Comparison of ENCODE assay signal across 11 cellular contexts in genomic region chr1:183873642-183874041, GRCh38.
DNase-seq lines count a peak whose midpoint lies in the region; ATAC-seq and TF ChIP-seq lines count a peak whose summit lies in the region.
"Had no signal": no experiment of that assay in that cellular context is flagged by ENCODE, and none has a peak within 500 bp of the region (broad histone marks: within the 10 kb centered on the region; RNA-seq: fewer than 3 reads in every experiment).

No MANE protein-coding gene starts in this region.

- peaks cover 15% of the 10 kb centered on the region for H3K4me1 Mint-ChIP-seq in activated CD4-positive, alpha-beta T cell treated with anti-CD3 and anti-CD28 coated beads, Interleukin-2, amount 10 ng/mL, durations not matched to agents 7 days and 5 days
- peaks cover 11% of the 10 kb centered on the region for H3K4me1 Mint-ChIP-seq in activated CD4-positive, alpha-beta T cell treated with anti-CD3 and anti-CD28 coated beads, Interleukin-2, amount 10 ng/mL, durations not matched to agents 24 days and 14 days

- POLR2A ChIA-PET in activated CD4-positive, alpha-beta T cell treated with anti-CD3 and anti-CD28 coated beads, Interleukin-2, amount 10 ng/mL, durations not matched to agents 7 days and 5 days (lab: Charles Lee) = no interaction called here

- H3K36me3 ChIP-seq in subcutaneous abdominal adipose tissue (ENCODE audit: control insufficient read depth in 5 of 5, insufficient read depth in 5 of 5, low read length in 5 of 5) = peaks cover 0 to 2% (median 0%) of the 10 kb centered on the region in 5 donors

- intact Hi-C loops in activated CD4-positive, alpha-beta T cell treated with anti-CD3 and anti-CD28 coated beads, Interleukin-2, amount 10 ng/mL, durations not matched to agents 24 days and 14 days (cut with micrococcal nuclease) = no loop called here

- CTCF ChIA-PET in activated CD4-positive, alpha-beta T cell treated with anti-CD3 and anti-CD28 coated beads, Interleukin-2, amount 10 ng/mL, durations not matched to agents 7 days and 5 days (lab: Charles Lee) = interaction anchor here (0.7 to 1.3 kb wide), 2 partner anchors 11 to 42 kb away, joined by 3 to 6 read pairs; no protein-coding TSS in a partner anchor

- ATAC-seq in SK-N-SH treated with all-trans-retinoic acid at 6 μM for 48 hours = no peak

- H3K9ac ChIP-seq in subcutaneous abdominal adipose tissue (ENCODE audit: low read length in 5 of 5) = no peak overlapping the region

- H3K27me3 Mint-ChIP-seq in activated CD4-positive, alpha-beta T cell treated with anti-CD3 and anti-CD28 coated beads, Interleukin-2, amount 10 ng/mL, durations not matched to agents 7 days and 5 days = no peaks in the 10 kb centered on the region
- no peaks in the 10 kb centered on the region for H3K27me3 Mint-ChIP-seq in activated CD4-positive, alpha-beta T cell treated with anti-CD3 and anti-CD28 coated beads, Interleukin-2, amount 10 ng/mL, durations not matched to agents 24 days and 14 days

- H3K4me3 Mint-ChIP-seq in activated CD4-positive, alpha-beta T cell treated with anti-CD3 and anti-CD28 coated beads, Interleukin-2, amount 10 ng/mL, durations not matched to agents 7 days and 5 days = no peak overlapping the region
- H3K4me3 Mint-ChIP-seq in activated CD4-positive, alpha-beta T cell treated with anti-CD3 and anti-CD28 coated beads, Interleukin-2, amount 10 ng/mL, durations not matched to agents 24 days and 14 days = no peak overlapping the region

- no peaks in the 10 kb centered on the region for H3K9me3 Mint-ChIP-seq in activated CD4-positive, alpha-beta T cell treated with anti-CD3 and anti-CD28 coated beads, Interleukin-2, amount 10 ng/mL, durations not matched to agents 7 days and 5 days
- no peaks in the 10 kb centered on the region for H3K9me3 Mint-ChIP-seq in activated CD4-positive, alpha-beta T cell treated with anti-CD3 and anti-CD28 coated beads, Interleukin-2, amount 10 ng/mL, durations not matched to agents 24 days and 14 days
- H3K9me3 Mint-ChIP-seq: activated T-helper 2 cell treated with anti-CD3 and anti-CD28 coated beads, Interferon-gamma antibody, Interleukin-2, Interleukin-4, amounts not matched to agents 10 μg/mL and 5 μg/mL and 100 μg/mL, durations not matched to agents 14 hours and 24 hours and 36 hours had no signal

- peaks cover 5% of the 10 kb centered on the region for H3K36me3 Mint-ChIP-seq in activated CD4-positive, alpha-beta T cell treated with anti-CD3 and anti-CD28 coated beads, Interleukin-2, amount 10 ng/mL, durations not matched to agents 7 days and 5 days (ENCODE audit: low read depth)
- no peaks in the 10 kb centered on the region for H3K36me3 Mint-ChIP-seq in activated CD4-positive, alpha-beta T cell treated with anti-CD3 and anti-CD28 coated beads, Interleukin-2, amount 10 ng/mL, durations not matched to agents 24 days and 14 days (ENCODE audit: low read depth)

- H3K4me1 ChIP-seq in subcutaneous abdominal adipose tissue (ENCODE audit: control insufficient read depth in 5 of 5, insufficient read depth in 5 of 5, low read length in 5 of 5) = peaks cover 14 to 82% (median 69%) of the 10 kb centered on the region in 5 donors

- H3K27me3 ChIP-seq in subcutaneous abdominal adipose tissue (ENCODE audit: control insufficient read depth in 5 of 5, insufficient read depth in 4 of 5, low read length in 5 of 5) = no peaks in the 10 kb centered on the region

- no peak for DNase-seq in activated CD4-positive, alpha-beta T cell treated with anti-CD3 and anti-CD28 coated beads, Interleukin-2, amount 10 ng/mL, durations not matched to agents 7 days and 5 days
- no peak for DNase-seq in activated CD4-positive, alpha-beta T cell treated with anti-CD3 and anti-CD28 coated beads, Interleukin-2, amount 10 ng/mL, durations not matched to agents 24 days and 14 days
- DNase-seq in Kasumi-1 (lab: John Stamatoyannopoulos, UW) (peak; percentile 98), glomerular endothelial cell (ENCODE audit: extremely low read depth, low read depth, low spot score) (peak; percentile 88), T1000 (lab: John Stamatoyannopoulos, UW) (no peak)
- DNase-seq in activated CD4-positive, alpha-beta T cell treated with anti-CD3 and anti-CD28 coated beads, Interleukin-2, amount 50 U/mL, for 48 hours = no peak
- DNase-seq: effector CD8-positive, alpha-beta T cell; NCI-H446 treated with DMSO at 0.1 percent for 48 hours had no signal

- H3K27ac ChIP-seq in subcutaneous abdominal adipose tissue (ENCODE audit: low read depth, low read length) = peak overlapping the region; percentile 89

- H3K27ac Mint-ChIP-seq in activated CD4-positive, alpha-beta T cell treated with anti-CD3 and anti-CD28 coated beads, Interleukin-2, amount 10 ng/mL, durations not matched to agents 7 days and 5 days = peak overlapping the region; percentile 46
- H3K27ac Mint-ChIP-seq in activated CD4-positive, alpha-beta T cell treated with anti-CD3 and anti-CD28 coated beads, Interleukin-2, amount 10 ng/mL, durations not matched to agents 24 days and 14 days = no peak overlapping the region
- H3K27ac Mint-ChIP-seq: activated T-helper 2 cell treated with anti-CD3 and anti-CD28 coated beads, Interferon-gamma antibody, Interleukin-2, Interleukin-4, amounts not matched to agents 10 μg/mL and 5 μg/mL and 100 μg/mL, durations not matched to agents 14 hours and 24 hours and 36 hours had no signal

- no peak overlapping the region for H3K4me3 ChIP-seq in subcutaneous abdominal adipose tissue (ENCODE audit: low read depth in 1 of 5, low read length in 5 of 5)

- H3K9me3 ChIP-seq in subcutaneous abdominal adipose tissue (ENCODE audit: control insufficient read depth in 5 of 5, low read length in 5 of 5) = no peaks in the 10 kb centered on the region

TF ChIP-seq in SK-N-SH treated with all-trans-retinoic acid at 6 μM for 48 hours, 23 proteins besides CTCF, POLR2A, EP300 and RAD21 (continues in another document):
- TF ChIP-seq OSR1 (CRISPR knock-in tag; IDR thresholded peaks at IDR 0.05) (no peak), POU6F1 (CRISPR knock-in tag; IDR thresholded peaks at IDR 0.05; ENCODE audit: borderline replicate concordance, low read depth) (no peak), ZFP30 (CRISPR knock-in tag; IDR thresholded peaks at IDR 0.05) (no peak), ZNF70 (CRISPR knock-in tag; IDR thresholded peaks at IDR 0.05) (no peak), RARB (CRISPR knock-in tag; IDR thresholded peaks at IDR 0.05) (no peak), ZNF8 (CRISPR knock-in tag; IDR thresholded peaks at IDR 0.05) (no peak), ESRRG (CRISPR knock-in tag; IDR thresholded peaks at IDR 0.05) (no peak), BACH2 (CRISPR knock-in tag; IDR thresholded peaks at IDR 0.05; ENCODE audit: borderline replicate concordance) (no peak), ZNF565 (CRISPR knock-in tag; conservative IDR thresholded peaks at IDR 0.05; ENCODE audit: low read depth) (no peak), TOX (CRISPR knock-in tag; IDR thresholded peaks at IDR 0.05; ENCODE audit: borderline replicate concordance) (no peak), PATZ1 (CRISPR knock-in tag; IDR thresholded peaks at IDR 0.05; ENCODE audit: borderline replicate concordance) (no peak), SNAI2 (CRISPR knock-in tag; IDR thresholded peaks at IDR 0.05) (no peak), TCF4 (CRISPR knock-in tag; IDR thresholded peaks at IDR 0.05; ENCODE audit: borderline replicate concordance) (no peak), CSDC2 (CRISPR knock-in tag; IDR thresholded peaks at IDR 0.05) (no peak)

Comparison
In these comparisons a context has a peak if more than half of its experiments do, and no peak if none do; other contexts are left out.
1. DNase-seq: peak in Kasumi-1 (2 of 2) and glomerular endothelial cell (single experiment); none in activated CD4-positive, alpha-beta T cell treated with anti-CD3 and anti-CD28 coated beads, Interleukin-2, amount 10 ng/mL, durations not matched to agents 7 days and 5 days (single experiment), activated CD4-positive, alpha-beta T cell treated with anti-CD3 and anti-CD28 coated beads, Interleukin-2, amount 10 ng/mL, durations not matched to agents 24 days and 14 days (single experiment), activated CD4-positive, alpha-beta T cell treated with anti-CD3 and anti-CD28 coated beads, Interleukin-2, amount 50 U/mL, for 48 hours (0 of 2) and T1000 (single experiment).